In genomic region chr12:85155791-85156190, GRCh38 we compare ENCODE assay signal across 9 cellular contexts.
DNase-seq lines count a peak whose midpoint lies in the region; ATAC-seq and TF ChIP-seq lines count a peak whose summit lies in the region.
"Had no signal": no experiment of that assay in that cellular context is flagged by ENCODE, and none has a peak within 500 bp of the region (broad histone marks: within the 10 kb centered on the region; RNA-seq: fewer than 3 reads in every experiment).

No MANE protein-coding gene starts in this region.

- intact Hi-C loops in OCI-LY7 (cut with micrococcal nuclease; ENCODE audit: unreplicated experiment) = no loop called here
- intact Hi-C loops in activated CD4-positive, alpha-beta T cell treated with anti-CD3 and anti-CD28 coated beads for 36 hours (cut with DNase I, micrococcal nuclease) = no loop called here

- no peaks in the 10 kb centered on the region for H3K9me3 Mint-ChIP-seq in activated CD4-positive, alpha-beta T cell treated with anti-CD3 and anti-CD28 coated beads for 36 hours (ENCODE audit: low read depth)
- H3K9me3 Mint-ChIP-seq in stimulated activated naive B cell treated with anti-CD40 and anti-IgM and Interleukin-4, amounts not matched to agents 10 μg/mL and 1 μg/mL and 100 μg/mL, for 72 hours = no peaks in the 10 kb centered on the region
- H3K9me3 Mint-ChIP-seq: activated B cell treated with CpG ODN at 0.5 μM for 24 hours had no signal

- DNase-seq in A172 (ENCODE audit: low spot score) (peak; percentile 23), OCI-LY7 (ENCODE audit: low spot score) (peak; percentile 1), fibroblast of lung (ENCODE audit: low read depth in 2 of 2) (peak; percentile 20 to 34)
- no peak for DNase-seq in activated CD4-positive, alpha-beta T cell treated with anti-CD3 and anti-CD28 coated beads for 36 hours
- no peak for DNase-seq in stimulated activated naive B cell treated with anti-CD40 and anti-IgM and Interleukin-4, amounts not matched to agents 10 μg/mL and 1 μg/mL and 100 μg/mL, for 72 hours
- DNase-seq in activated CD4-positive, alpha-beta T cell treated with anti-CD3 and anti-CD28 coated beads, Interleukin-2, amount 50 U/mL, for 4 hours = no peak
- DNase-seq: activated B cell treated with CpG ODN at 0.5 μM for 24 hours had no signal

- H3K79me2 ChIP-seq in OCI-LY7 (ENCODE audit: insufficient read depth, low read depth, low read length) (no peaks in the 10 kb centered on the region), fibroblast of lung (ENCODE audit: control insufficient read depth, insufficient read depth, low read length) (no peaks in the 10 kb centered on the region)

- no peaks in the 10 kb centered on the region for H3K4me1 Mint-ChIP-seq in activated CD4-positive, alpha-beta T cell treated with anti-CD3 and anti-CD28 coated beads for 36 hours
- H3K4me1 Mint-ChIP-seq in stimulated activated naive B cell treated with anti-CD40 and anti-IgM and Interleukin-4, amounts not matched to agents 10 μg/mL and 1 μg/mL and 100 μg/mL, for 72 hours = no peaks in the 10 kb centered on the region
- H3K4me1 Mint-ChIP-seq: activated B cell treated with CpG ODN at 0.5 μM for 24 hours had no signal

- POLR2A ChIA-PET in OCI-LY7 (lab: Charles Lee) = interaction anchor here (0.7 kb wide), 1 partner anchor 10 kb away, joined by 3 read pairs; no protein-coding TSS in a partner anchor
- POLR2A ChIA-PET in activated CD4-positive, alpha-beta T cell treated with anti-CD3 and anti-CD28 coated beads for 36 hours (lab: Charles Lee) = no interaction called here

- H3K4me1 ChIP-seq in OCI-LY7 (ENCODE audit: insufficient read depth, low read length, poor library complexity, severe bottlenecking) (no peaks in the 10 kb centered on the region), fibroblast of lung (ENCODE audit: control insufficient read depth, extremely low read depth, insufficient read depth, low read length) (no peaks in the 10 kb centered on the region)

- ATAC-seq in HG02885 (IDR thresholded peaks at IDR 0.05; ENCODE audit: poor library complexity, unreplicated experiment) (peak; percentile 43), HG03045 (IDR thresholded peaks at IDR 0.05; ENCODE audit: unreplicated experiment) (no peak)
- ATAC-seq in activated CD4-positive, alpha-beta T cell treated with anti-CD3 and anti-CD28 coated beads for 36 hours = no peak
- no peak for ATAC-seq in stimulated activated naive B cell treated with anti-CD40 and anti-IgM and Interleukin-4, amounts not matched to agents 10 μg/mL and 1 μg/mL and 100 μg/mL, for 72 hours (replicated peaks)

- H3K27me3 ChIP-seq in fibroblast of lung (ENCODE audit: control insufficient read depth, insufficient read depth, low read length) = no peaks in the 10 kb centered on the region

- H3K9me2 ChIP-seq in OCI-LY7 (ENCODE audit: insufficient read depth, low read length) = no peaks in the 10 kb centered on the region

- no peak overlapping the region for H3K9ac ChIP-seq in fibroblast of lung (ENCODE audit: insufficient read depth, low read length)

- H3K9me3 ChIP-seq in OCI-LY7 (ENCODE audit: low read length) (no peaks in the 10 kb centered on the region), fibroblast of lung (ENCODE audit: control insufficient read depth, insufficient read depth, low read depth, low read length) (no peaks in the 10 kb centered on the region)

- H4K20me1 ChIP-seq in OCI-LY7 (ENCODE audit: insufficient read depth, low read length) (no peaks in the 10 kb centered on the region), fibroblast of lung (ENCODE audit: control insufficient read depth, extremely low read depth, insufficient read depth, low read length) (no peaks in the 10 kb centered on the region)

- H3K27ac ChIP-seq in OCI-LY7 (ENCODE audit: low read depth, low read length, poor library complexity, severe bottlenecking) (no peak overlapping the region), fibroblast of lung (ENCODE audit: insufficient read depth, low read length) (no peak overlapping the region)

- H3K36me3 ChIP-seq in OCI-LY7 (ENCODE audit: insufficient read depth, low read length) (no peaks in the 10 kb centered on the region), fibroblast of lung (ENCODE audit: control insufficient read depth, insufficient read depth, low read length) (no peaks in the 10 kb centered on the region)

- no peak overlapping the region for H3K4me3 ChIP-seq in OCI-LY7 (ENCODE audit: low read depth, low read length, poor library complexity, severe bottlenecking)
- H3K4me3 ChIP-seq in fibroblast of lung (replicated peaks in 1 of 4; ENCODE audit: control extremely low read depth in 1 of 4, insufficient read depth in 1 of 4, low read depth in 3 of 4, low read length in 4 of 4) = no peak overlapping the region

- CTCF ChIA-PET in OCI-LY7 (lab: Charles Lee; ENCODE audit: unreplicated experiment) = no interaction called here
- CTCF ChIA-PET in activated CD4-positive, alpha-beta T cell treated with anti-CD3 and anti-CD28 coated beads for 36 hours (lab: Charles Lee) = no interaction called here

- no peak overlapping the region for H3K4me3 Mint-ChIP-seq in activated CD4-positive, alpha-beta T cell treated with anti-CD3 and anti-CD28 coated beads for 36 hours
- no peak overlapping the region for H3K4me3 Mint-ChIP-seq in stimulated activated naive B cell treated with anti-CD40 and anti-IgM and Interleukin-4, amounts not matched to agents 10 μg/mL and 1 μg/mL and 100 μg/mL, for 72 hours
- H3K4me3 Mint-ChIP-seq: activated B cell treated with CpG ODN at 0.5 μM for 24 hours had no signal

- H2AFZ ChIP-seq in OCI-LY7 (ENCODE audit: low read length) = no peak overlapping the region
- no peak overlapping the region for H2AFZ ChIP-seq in fibroblast of lung (ENCODE audit: low read length)

- no TSS peak for BruUV-seq in OCI-LY7 (replicated peaks; lab: Mats Ljungman, UMichigan)

- no peaks in the 10 kb centered on the region for H3K27me3 Mint-ChIP-seq in activated CD4-positive, alpha-beta T cell treated with anti-CD3 and anti-CD28 coated beads for 36 hours
- no peaks in the 10 kb centered on the region for H3K27me3 Mint-ChIP-seq in stimulated activated naive B cell treated with anti-CD40 and anti-IgM and Interleukin-4, amounts not matched to agents 10 μg/mL and 1 μg/mL and 100 μg/mL, for 72 hours
- H3K27me3 Mint-ChIP-seq: activated B cell treated with CpG ODN at 0.5 μM for 24 hours had no signal

- TF ChIP-seq CTCF in OCI-LY7 (conservative IDR thresholded peaks at IDR 0.05; ENCODE audit: low read length) (0 out of 2 replicates have a peak, but pooled peaks have one; percentile 38), fibroblast of lung (conservative IDR thresholded peaks at IDR 0.05 in 1 of 2, IDR thresholded peaks at IDR 0.05 in 1 of 2; ENCODE audit: low read depth in 1 of 2, low read length in 2 of 2) (peak in 1 of 2 donors; percentile 17)

- no peaks in the 10 kb centered on the region for H3K36me3 Mint-ChIP-seq in activated CD4-positive, alpha-beta T cell treated with anti-CD3 and anti-CD28 coated beads for 36 hours (ENCODE audit: low read depth)
- H3K36me3 Mint-ChIP-seq in stimulated activated naive B cell treated with anti-CD40 and anti-IgM and Interleukin-4, amounts not matched to agents 10 μg/mL and 1 μg/mL and 100 μg/mL, for 72 hours = no peaks in the 10 kb centered on the region

- H3K27ac Mint-ChIP-seq in activated CD4-positive, alpha-beta T cell treated with anti-CD3 and anti-CD28 coated beads for 36 hours = no peak overlapping the region
- no peak overlapping the region for H3K27ac Mint-ChIP-seq in stimulated activated naive B cell treated with anti-CD40 and anti-IgM and Interleukin-4, amounts not matched to agents 10 μg/mL and 1 μg/mL and 100 μg/mL, for 72 hours
- H3K27ac Mint-ChIP-seq: activated B cell treated with CpG ODN at 0.5 μM for 24 hours had no signal

- H3K4me2 ChIP-seq in OCI-LY7 (ENCODE audit: low read length) (no peak overlapping the region), fibroblast of lung (ENCODE audit: extremely low read depth, insufficient read depth, low read length) (no peak overlapping the region)

Comparison
In these comparisons a context has a peak if more than half of its experiments do, and no peak if none do; other contexts are left out.
1. DNase-seq: peak in A172 (single experiment), OCI-LY7 (single experiment) and fibroblast of lung (2 of 2); none in activated CD4-positive, alpha-beta T cell treated with anti-CD3 and anti-CD28 coated beads for 36 hours (single experiment), stimulated activated naive B cell treated with anti-CD40 and anti-IgM and Interleukin-4, amounts not matched to agents 10 μg/mL and 1 μg/mL and 100 μg/mL, for 72 hours (single experiment) and activated CD4-positive, alpha-beta T cell treated with anti-CD3 and anti-CD28 coated beads, Interleukin-2, amount 50 U/mL, for 4 hours (0 of 2).